In genomic region chr17:42744283-42744805, GRCh38 we compare ENCODE assay signal across 8 cellular contexts. TPM values are rescaled to one million over a fixed set of nuclear protein-coding genes. Genes with fewer than 3 reads are reported as not detected.
DNase-seq lines count a peak whose midpoint lies in the region; ATAC-seq lines count a peak whose summit lies in the region.

No MANE protein-coding gene starts in this region.

- peak overlapping the region; percentile 83 to 99 (median 94) for H3K4me3 Mint-ChIP-seq in naive thymus-derived CD4-positive, alpha-beta T cell
- H3K4me3 Mint-ChIP-seq in stimulated activated memory B cell treated with anti-CD40 and anti-IgM and Interleukin-4, amounts not matched to agents 10 μg/mL and 1 μg/mL and 100 μg/mL, for 72 hours, result peak overlapping the region; percentile 88

- peak overlapping the region; percentile 86 to 97 (median 94) for H3K27ac Mint-ChIP-seq in naive thymus-derived CD4-positive, alpha-beta T cell
- H3K27ac Mint-ChIP-seq in stimulated activated memory B cell treated with anti-CD40 and anti-IgM and Interleukin-4, amounts not matched to agents 10 μg/mL and 1 μg/mL and 100 μg/mL, for 72 hours, result peak overlapping the region; percentile 88

- no peaks in the 10 kb centered on the region for H3K9me3 Mint-ChIP-seq in naive thymus-derived CD4-positive, alpha-beta T cell
- no peaks in the 10 kb centered on the region for H3K9me3 Mint-ChIP-seq in stimulated activated memory B cell treated with anti-CD40 and anti-IgM and Interleukin-4, amounts not matched to agents 10 μg/mL and 1 μg/mL and 100 μg/mL, for 72 hours

- peaks cover 0 to 37% (median 11%) of the 10 kb centered on the region in 5 donors for H3K27me3 Mint-ChIP-seq in naive thymus-derived CD4-positive, alpha-beta T cell
- H3K27me3 Mint-ChIP-seq in stimulated activated memory B cell treated with anti-CD40 and anti-IgM and Interleukin-4, amounts not matched to agents 10 μg/mL and 1 μg/mL and 100 μg/mL, for 72 hours, result no peaks in the 10 kb centered on the region

- H3K36me3 ChIP-seq in naive thymus-derived CD4-positive, alpha-beta T cell (ENCODE audit: control insufficient read depth in 2 of 3, insufficient read depth in 3 of 3, low read length in 3 of 3), result peaks cover 0 to 9% (median 0%) of the 10 kb centered on the region in 3 experiments

- H3K36me3 Mint-ChIP-seq in naive thymus-derived CD4-positive, alpha-beta T cell, result no peaks in the 10 kb centered on the region
- H3K36me3 Mint-ChIP-seq in stimulated activated memory B cell treated with anti-CD40 and anti-IgM and Interleukin-4, amounts not matched to agents 10 μg/mL and 1 μg/mL and 100 μg/mL, for 72 hours, result no peaks in the 10 kb centered on the region

- ATAC-seq in GM18858 (IDR thresholded peaks at IDR 0.05; ENCODE audit: unreplicated experiment), result peak; percentile 9
- ATAC-seq in HG03103 (IDR thresholded peaks at IDR 0.05; ENCODE audit: low read depth, unreplicated experiment), result peak; percentile 43
- peak; percentile 81 for ATAC-seq in esophagus mucosa
- ATAC-seq in naive thymus-derived CD4-positive, alpha-beta T cell, result peak; percentile 72
- ATAC-seq in stimulated activated memory B cell treated with anti-CD40 and anti-IgM and Interleukin-4, amounts not matched to agents 10 μg/mL and 1 μg/mL and 100 μg/mL, for 72 hours, result peak; percentile 87

- POLR2A ChIA-PET in naive thymus-derived CD4-positive, alpha-beta T cell (lab: Charles Lee), result no interaction called here

- no peaks in the 10 kb centered on the region for H3K27me3 ChIP-seq in naive thymus-derived CD4-positive, alpha-beta T cell (ENCODE audit: control insufficient read depth in 2 of 2, insufficient read depth in 2 of 2, low read length in 2 of 2)

- CTCF ChIA-PET in naive thymus-derived CD4-positive, alpha-beta T cell (lab: Charles Lee), result no interaction called here

- H3K27ac ChIP-seq in naive thymus-derived CD4-positive, alpha-beta T cell (ENCODE audit: low read depth, low read length), result peak overlapping the region; percentile 90

- H3K4me1 ChIP-seq in naive thymus-derived CD4-positive, alpha-beta T cell (ENCODE audit: control insufficient read depth in 2 of 2, insufficient read depth in 2 of 2, low read length in 2 of 2), result peaks cover 12 to 16% of the 10 kb centered on the region in 2 donors

- H3K9me3 ChIP-seq in naive thymus-derived CD4-positive, alpha-beta T cell (ENCODE audit: control insufficient read depth in 2 of 3, low read length in 3 of 3), result no peaks in the 10 kb centered on the region

- H3K4me3 ChIP-seq in naive thymus-derived CD4-positive, alpha-beta T cell (ENCODE audit: low read length), result peak overlapping the region; percentile 78

- peaks cover 15 to 34% (median 22%) of the 10 kb centered on the region in 7 donors for H3K4me1 Mint-ChIP-seq in naive thymus-derived CD4-positive, alpha-beta T cell
- peaks cover 28% of the 10 kb centered on the region for H3K4me1 Mint-ChIP-seq in stimulated activated memory B cell treated with anti-CD40 and anti-IgM and Interleukin-4, amounts not matched to agents 10 μg/mL and 1 μg/mL and 100 μg/mL, for 72 hours

- intact Hi-C loops in naive thymus-derived CD4-positive, alpha-beta T cell (cut with micrococcal nuclease), result loop anchor here in 1 of 2 donors (2.0 kb wide), 2 partner anchors 18 to 66 kb away; no protein-coding TSS in a partner anchor

- DNase-seq in AG08395 (ENCODE audit: low spot score) (peak; percentile 65), NCI-H748 (lab: John Stamatoyannopoulos, UW; ENCODE audit: unreplicated experiment) (peak; percentile 90), activated T-cell treated with anti-CD3 and anti-CD28 coated beads for 24 hours (ENCODE audit: low read depth) (peak; percentile 59)
- peak in 7 of 9 donors; percentile 28 to 79 (median 47) for DNase-seq in naive thymus-derived CD4-positive, alpha-beta T cell

RNA-seq across cellular contexts. Expression of gene EZH1, which starts 0.5 kb away (rescaled TPM):
- 14.4 TPM for total RNA-seq in esophagus mucosa
- total RNA-seq in naive thymus-derived CD4-positive, alpha-beta T cell, result 100 to 1,000 TPM in 2 of 5 experiments, 10 to 100 TPM in 3; 50.9 to 212 (median 95.4) TPM
- 10 to 100 TPM; 30.2 to 51.4 TPM for polyA plus RNA-seq in naive thymus-derived CD4-positive, alpha-beta T cell

RNA-seq across cellular contexts. Expression of gene RAMP2, which starts 16.7 kb away (rescaled TPM):
- total RNA-seq in esophagus mucosa, result 4.5 TPM
- total RNA-seq in naive thymus-derived CD4-positive, alpha-beta T cell, result not detected
- polyA plus RNA-seq in naive thymus-derived CD4-positive, alpha-beta T cell, result not detected

RNA-seq across cellular contexts. Expression of gene VPS25, which starts 28.9 kb away (rescaled TPM):
- total RNA-seq in esophagus mucosa, result 70.9 TPM
- 10 to 100 TPM; 24.3 to 60.6 (median 37.7) TPM for total RNA-seq in naive thymus-derived CD4-positive, alpha-beta T cell
- polyA plus RNA-seq in naive thymus-derived CD4-positive, alpha-beta T cell, result 10 to 100 TPM; 55.0 to 57.2 TPM

RNA-seq across cellular contexts. Expression of gene WNK4, which starts 36.1 kb away (rescaled TPM):
- total RNA-seq in esophagus mucosa, result 0.40 TPM
- total RNA-seq in naive thymus-derived CD4-positive, alpha-beta T cell, result under 1 TPM; 0.10 to 0.51 (median 0.24) TPM
- polyA plus RNA-seq in naive thymus-derived CD4-positive, alpha-beta T cell, result not detected

RNA-seq across cellular contexts. Expression of gene COA3, which starts 54.2 kb away (rescaled TPM):
- total RNA-seq in esophagus mucosa, result 104 TPM
- total RNA-seq in naive thymus-derived CD4-positive, alpha-beta T cell, result 10 to 100 TPM in 4 of 5 experiments, 1 to 10 TPM in 1; 7.6 to 48.1 (median 27.6) TPM
- 100 to 1,000 TPM; 108 to 118 TPM for polyA plus RNA-seq in naive thymus-derived CD4-positive, alpha-beta T cell

Comparison
In these comparisons a context has a peak if more than half of its experiments do, and no peak if none do; other contexts are left out.
1. Peak in every context shown above with its lines: DNase-seq, ATAC-seq, H3K4me3 ChIP-seq and H3K27ac ChIP-seq.
2. ATAC-seq: peak in every context shown above with its lines; median percentile 87 in stimulated activated memory B cell treated with anti-CD40 and anti-IgM and Interleukin-4, amounts not matched to agents 10 μg/mL and 1 μg/mL and 100 μg/mL, for 72 hours; 81 in esophagus mucosa; 72 in naive thymus-derived CD4-positive, alpha-beta T cell; 43 in HG03103; 9 in GM18858.